Comparison of ENCODE assay signal across 1 cellular context in the genomic region with DNA sequence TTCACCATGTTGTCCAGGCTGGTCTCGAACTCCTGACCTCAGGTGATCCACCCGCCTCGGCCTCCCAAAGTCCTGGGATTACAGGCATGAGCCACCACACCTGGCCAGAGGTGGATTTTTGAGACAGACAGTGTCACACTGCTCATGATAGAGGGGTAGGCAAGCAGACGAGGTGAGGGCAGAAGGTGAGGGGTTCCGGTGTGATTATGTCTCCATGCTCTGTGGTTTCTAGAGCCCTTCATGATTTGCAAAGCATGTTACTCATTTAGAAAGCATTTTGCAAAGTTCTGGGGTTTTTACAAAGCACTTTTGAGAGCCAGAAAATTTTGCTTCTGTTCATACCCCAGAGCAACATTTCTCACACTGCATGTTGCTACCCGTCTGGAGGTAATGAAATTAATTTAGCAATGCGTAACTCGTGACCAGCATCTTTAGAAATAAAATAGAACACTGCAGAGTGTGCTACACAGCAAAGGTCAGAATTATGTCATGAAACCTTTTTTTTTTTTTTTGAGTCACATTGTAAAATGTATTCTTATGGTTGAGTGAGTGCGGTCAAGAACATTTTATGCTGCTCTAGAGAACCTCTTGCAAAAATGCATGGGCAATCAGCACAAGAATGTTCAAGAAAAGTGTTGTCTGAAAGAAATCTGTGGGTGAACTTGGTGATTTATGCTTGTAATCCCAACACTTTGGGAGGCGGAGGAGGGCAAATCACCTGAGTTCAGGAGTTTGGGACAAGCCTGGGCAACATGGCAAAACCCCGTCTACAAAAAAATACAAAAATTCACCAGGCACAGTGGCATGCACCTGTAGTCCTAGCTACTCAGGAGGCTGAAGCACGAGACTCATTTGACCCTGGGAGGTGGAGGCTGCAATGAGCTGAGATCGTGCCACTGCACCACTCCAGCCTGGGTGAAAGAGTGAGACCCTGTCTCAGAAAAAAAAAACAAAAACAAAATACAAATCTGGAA.
TF ChIP-seq lines count a peak whose summit lies in the region.

No MANE protein-coding gene starts in this region.

TF ChIP-seq in GM12878, 131 proteins besides CTCF, POLR2A, EP300 and RAD21 (continued from another document and continues in another):
- TF ChIP-seq, protein P1, sequence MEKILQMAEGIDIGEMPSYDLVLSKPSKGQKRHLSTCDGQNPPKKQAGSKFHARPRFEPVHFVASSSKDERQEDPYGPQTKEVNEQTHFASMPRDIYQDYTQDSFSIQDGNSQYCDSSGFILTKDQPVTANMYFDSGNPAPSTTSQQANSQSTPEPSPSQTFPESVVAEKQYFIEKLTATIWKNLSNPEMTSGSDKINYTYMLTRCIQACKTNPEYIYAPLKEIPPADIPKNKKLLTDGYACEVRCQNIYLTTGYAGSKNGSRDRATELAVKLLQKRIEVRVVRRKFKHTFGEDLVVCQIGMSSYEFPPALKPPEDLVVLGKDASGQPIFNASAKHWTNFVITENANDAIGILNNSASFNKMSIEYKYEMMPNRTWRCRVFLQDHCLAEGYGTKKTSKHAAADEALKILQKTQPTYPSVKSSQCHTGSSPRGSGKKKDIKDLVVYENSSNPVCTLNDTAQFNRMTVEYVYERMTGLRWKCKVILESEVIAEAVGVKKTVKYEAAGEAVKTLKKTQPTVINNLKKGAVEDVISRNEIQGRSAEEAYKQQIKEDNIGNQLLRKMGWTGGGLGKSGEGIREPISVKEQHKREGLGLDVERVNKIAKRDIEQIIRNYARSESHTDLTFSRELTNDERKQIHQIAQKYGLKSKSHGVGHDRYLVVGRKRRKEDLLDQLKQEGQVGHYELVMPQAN (conservative IDR thresholded peaks at IDR 0.05), result no peak
- TF ChIP-seq, protein P2, sequence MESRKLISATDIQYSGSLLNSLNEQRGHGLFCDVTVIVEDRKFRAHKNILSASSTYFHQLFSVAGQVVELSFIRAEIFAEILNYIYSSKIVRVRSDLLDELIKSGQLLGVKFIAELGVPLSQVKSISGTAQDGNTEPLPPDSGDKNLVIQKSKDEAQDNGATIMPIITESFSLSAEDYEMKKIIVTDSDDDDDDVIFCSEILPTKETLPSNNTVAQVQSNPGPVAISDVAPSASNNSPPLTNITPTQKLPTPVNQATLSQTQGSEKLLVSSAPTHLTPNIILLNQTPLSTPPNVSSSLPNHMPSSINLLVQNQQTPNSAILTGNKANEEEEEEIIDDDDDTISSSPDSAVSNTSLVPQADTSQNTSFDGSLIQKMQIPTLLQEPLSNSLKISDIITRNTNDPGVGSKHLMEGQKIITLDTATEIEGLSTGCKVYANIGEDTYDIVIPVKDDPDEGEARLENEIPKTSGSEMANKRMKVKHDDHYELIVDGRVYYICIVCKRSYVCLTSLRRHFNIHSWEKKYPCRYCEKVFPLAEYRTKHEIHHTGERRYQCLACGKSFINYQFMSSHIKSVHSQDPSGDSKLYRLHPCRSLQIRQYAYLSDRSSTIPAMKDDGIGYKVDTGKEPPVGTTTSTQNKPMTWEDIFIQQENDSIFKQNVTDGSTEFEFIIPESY (IDR thresholded peaks at IDR 0.05), result no peak
- TF ChIP-seq EGR1 (IDR thresholded peaks at IDR 0.05; ENCODE audit: borderline replicate concordance in 1 of 2, low read depth in 2 of 2, low read length in 2 of 2) (0 out of 3 replicates have a peak, but pooled peaks of 1 of the 2 experiments have one; percentile 13), ZNF384 (IDR thresholded peaks at IDR 0.05; ENCODE audit: borderline replicate concordance, low read depth, low read length) (peak; percentile 98), GATAD2B (conservative IDR thresholded peaks at IDR 0.05; ENCODE audit: low read depth) (peak; percentile 68), CBX5 (IDR thresholded peaks at IDR 0.05; ENCODE audit: low read depth) (peak; percentile 94; the same call in 1 of the 2 replicates), JUND (IDR thresholded peaks at IDR 0.05; ENCODE audit: low read depth, low read length) (peak; percentile 90), JUNB (IDR thresholded peaks at IDR 0.05) (peak; percentile 98), IKZF1 (conservative IDR thresholded peaks at IDR 0.05) (peak; percentile 91), TBL1XR1 (IDR thresholded peaks at IDR 0.05; ENCODE audit: low read depth, low read length) (peak; percentile 93), BCL11A (IDR thresholded peaks at IDR 0.05; ENCODE audit: low read depth, low read length) (peak; percentile 87), RCOR1 (conservative IDR thresholded peaks at IDR 0.05; ENCODE audit: low read depth, low read length) (0 out of 2 replicates have a peak, but pooled peaks have one; percentile 29), EED (IDR thresholded peaks at IDR 0.05; ENCODE audit: low read depth) (peak; percentile 80), RB1 (IDR thresholded peaks at IDR 0.05; ENCODE audit: borderline replicate concordance) (no peak), RAD51 (IDR thresholded peaks at IDR 0.05) (peak; percentile 85), POU2F2 (IDR thresholded peaks at IDR 0.05; ENCODE audit: borderline replicate concordance, low read depth, low read length) (peak; percentile 86; the same call in 2 of the 3 replicates), TCF3 (IDR thresholded peaks at IDR 0.05; ENCODE audit: borderline replicate concordance, insufficient read depth, low read depth, low read length) (0 out of 2 replicates have a peak, but pooled peaks have one; percentile 61), ZNF217 (IDR thresholded peaks at IDR 0.05) (peak; percentile 71), NR2F1 (conservative IDR thresholded peaks at IDR 0.05) (peak; percentile 96), NFIC (IDR thresholded peaks at IDR 0.05; ENCODE audit: low read depth, low read length) (peak; percentile 98), FOXM1 (IDR thresholded peaks at IDR 0.05; ENCODE audit: low read depth, low read length) (peak; percentile 97), NR2C1 (IDR thresholded peaks at IDR 0.05) (no peak; the same call in 1 of the 2 replicates), TCF7 (IDR thresholded peaks at IDR 0.05; ENCODE audit: borderline replicate concordance) (no peak; the same call in 1 of the 2 replicates), NBN (IDR thresholded peaks at IDR 0.05) (peak; percentile 97), SMAD1 (IDR thresholded peaks at IDR 0.05; ENCODE audit: low read depth, partially characterized antibody) (peak; percentile 77), ETV6 (conservative IDR thresholded peaks at IDR 0.05 in 1 of 2, IDR thresholded peaks at IDR 0.05 in 1 of 2; ENCODE audit: borderline replicate concordance in 1 of 2, low read depth in 1 of 2) (peak in 1 of 2 experiments; percentile 68; a peak in 2 of 4 replicates), SUZ12 (IDR thresholded peaks at IDR 0.05; ENCODE audit: unreplicated experiment) (no peak), GABPA (IDR thresholded peaks at IDR 0.05; ENCODE audit: low read depth) (peak; percentile 64; the same call in 1 of the 2 replicates), MYB (IDR thresholded peaks at IDR 0.05; ENCODE audit: borderline replicate concordance, low read depth, low read length) (no peak), BHLHE40 (IDR thresholded peaks at IDR 0.05; ENCODE audit: borderline replicate concordance in 1 of 2, low read depth in 2 of 2, low read length in 1 of 2) (peak; percentile 93 to 95), SRF (IDR thresholded peaks at IDR 0.05; ENCODE audit: low read depth in 2 of 2, low read length in 2 of 2) (peak in 1 of 2 experiments; percentile 28; a peak in 1 of 4 replicates)
- TF ChIP-seq, protein P3, sequence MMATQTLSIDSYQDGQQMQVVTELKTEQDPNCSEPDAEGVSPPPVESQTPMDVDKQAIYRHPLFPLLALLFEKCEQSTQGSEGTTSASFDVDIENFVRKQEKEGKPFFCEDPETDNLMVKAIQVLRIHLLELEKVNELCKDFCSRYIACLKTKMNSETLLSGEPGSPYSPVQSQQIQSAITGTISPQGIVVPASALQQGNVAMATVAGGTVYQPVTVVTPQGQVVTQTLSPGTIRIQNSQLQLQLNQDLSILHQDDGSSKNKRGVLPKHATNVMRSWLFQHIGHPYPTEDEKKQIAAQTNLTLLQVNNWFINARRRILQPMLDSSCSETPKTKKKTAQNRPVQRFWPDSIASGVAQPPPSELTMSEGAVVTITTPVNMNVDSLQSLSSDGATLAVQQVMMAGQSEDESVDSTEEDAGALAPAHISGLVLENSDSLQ (IDR thresholded peaks at IDR 0.05), result peak; percentile 70
- TF ChIP-seq, protein P4, sequence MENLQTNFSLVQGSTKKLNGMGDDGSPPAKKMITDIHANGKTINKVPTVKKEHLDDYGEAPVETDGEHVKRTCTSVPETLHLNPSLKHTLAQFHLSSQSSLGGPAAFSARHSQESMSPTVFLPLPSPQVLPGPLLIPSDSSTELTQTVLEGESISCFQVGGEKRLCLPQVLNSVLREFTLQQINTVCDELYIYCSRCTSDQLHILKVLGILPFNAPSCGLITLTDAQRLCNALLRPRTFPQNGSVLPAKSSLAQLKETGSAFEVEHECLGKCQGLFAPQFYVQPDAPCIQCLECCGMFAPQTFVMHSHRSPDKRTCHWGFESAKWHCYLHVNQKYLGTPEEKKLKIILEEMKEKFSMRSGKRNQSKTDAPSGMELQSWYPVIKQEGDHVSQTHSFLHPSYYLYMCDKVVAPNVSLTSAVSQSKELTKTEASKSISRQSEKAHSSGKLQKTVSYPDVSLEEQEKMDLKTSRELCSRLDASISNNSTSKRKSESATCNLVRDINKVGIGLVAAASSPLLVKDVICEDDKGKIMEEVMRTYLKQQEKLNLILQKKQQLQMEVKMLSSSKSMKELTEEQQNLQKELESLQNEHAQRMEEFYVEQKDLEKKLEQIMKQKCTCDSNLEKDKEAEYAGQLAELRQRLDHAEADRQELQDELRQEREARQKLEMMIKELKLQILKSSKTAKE (IDR thresholded peaks at IDR 0.05; ENCODE audit: low read depth, poor library complexity, severe bottlenecking), result peak; percentile 100
- TF ChIP-seq, protein P5, sequence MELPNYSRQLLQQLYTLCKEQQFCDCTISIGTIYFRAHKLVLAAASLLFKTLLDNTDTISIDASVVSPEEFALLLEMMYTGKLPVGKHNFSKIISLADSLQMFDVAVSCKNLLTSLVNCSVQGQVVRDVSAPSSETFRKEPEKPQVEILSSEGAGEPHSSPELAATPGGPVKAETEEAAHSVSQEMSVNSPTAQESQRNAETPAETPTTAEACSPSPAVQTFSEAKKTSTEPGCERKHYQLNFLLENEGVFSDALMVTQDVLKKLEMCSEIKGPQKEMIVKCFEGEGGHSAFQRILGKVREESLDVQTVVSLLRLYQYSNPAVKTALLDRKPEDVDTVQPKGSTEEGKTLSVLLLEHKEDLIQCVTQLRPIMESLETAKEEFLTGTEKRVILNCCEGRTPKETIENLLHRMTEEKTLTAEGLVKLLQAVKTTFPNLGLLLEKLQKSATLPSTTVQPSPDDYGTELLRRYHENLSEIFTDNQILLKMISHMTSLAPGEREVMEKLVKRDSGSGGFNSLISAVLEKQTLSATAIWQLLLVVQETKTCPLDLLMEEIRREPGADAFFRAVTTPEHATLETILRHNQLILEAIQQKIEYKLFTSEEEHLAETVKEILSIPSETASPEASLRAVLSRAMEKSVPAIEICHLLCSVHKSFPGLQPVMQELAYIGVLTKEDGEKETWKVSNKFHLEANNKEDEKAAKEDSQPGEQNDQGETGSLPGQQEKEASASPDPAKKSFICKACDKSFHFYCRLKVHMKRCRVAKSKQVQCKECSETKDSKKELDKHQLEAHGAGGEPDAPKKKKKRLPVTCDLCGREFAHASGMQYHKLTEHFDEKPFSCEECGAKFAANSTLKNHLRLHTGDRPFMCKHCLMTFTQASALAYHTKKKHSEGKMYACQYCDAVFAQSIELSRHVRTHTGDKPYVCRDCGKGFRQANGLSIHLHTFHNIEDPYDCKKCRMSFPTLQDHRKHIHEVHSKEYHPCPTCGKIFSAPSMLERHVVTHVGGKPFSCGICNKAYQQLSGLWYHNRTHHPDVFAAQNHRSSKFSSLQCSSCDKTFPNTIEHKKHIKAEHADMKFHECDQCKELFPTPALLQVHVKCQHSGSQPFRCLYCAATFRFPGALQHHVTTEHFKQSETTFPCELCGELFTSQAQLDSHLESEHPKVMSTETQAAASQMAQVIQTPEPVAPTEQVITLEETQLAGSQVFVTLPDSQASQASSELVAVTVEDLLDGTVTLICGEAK (IDR thresholded peaks at IDR 0.05; ENCODE audit: borderline replicate concordance), result peak; percentile 40; the same call in 1 of the 2 replicates
- TF ChIP-seq, protein P6, sequence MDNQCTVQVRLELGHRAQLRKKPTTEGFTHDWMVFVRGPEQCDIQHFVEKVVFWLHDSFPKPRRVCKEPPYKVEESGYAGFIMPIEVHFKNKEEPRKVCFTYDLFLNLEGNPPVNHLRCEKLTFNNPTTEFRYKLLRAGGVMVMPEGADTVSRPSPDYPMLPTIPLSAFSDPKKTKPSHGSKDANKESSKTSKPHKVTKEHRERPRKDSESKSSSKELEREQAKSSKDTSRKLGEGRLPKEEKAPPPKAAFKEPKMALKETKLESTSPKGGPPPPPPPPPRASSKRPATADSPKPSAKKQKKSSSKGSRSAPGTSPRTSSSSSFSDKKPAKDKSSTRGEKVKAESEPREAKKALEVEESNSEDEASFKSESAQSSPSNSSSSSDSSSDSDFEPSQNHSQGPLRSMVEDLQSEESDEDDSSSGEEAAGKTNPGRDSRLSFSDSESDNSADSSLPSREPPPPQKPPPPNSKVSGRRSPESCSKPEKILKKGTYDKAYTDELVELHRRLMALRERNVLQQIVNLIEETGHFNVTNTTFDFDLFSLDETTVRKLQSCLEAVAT (IDR thresholded peaks at IDR 0.05), result no peak; the same call in none of the 2 replicates
- TF ChIP-seq, protein P7, sequence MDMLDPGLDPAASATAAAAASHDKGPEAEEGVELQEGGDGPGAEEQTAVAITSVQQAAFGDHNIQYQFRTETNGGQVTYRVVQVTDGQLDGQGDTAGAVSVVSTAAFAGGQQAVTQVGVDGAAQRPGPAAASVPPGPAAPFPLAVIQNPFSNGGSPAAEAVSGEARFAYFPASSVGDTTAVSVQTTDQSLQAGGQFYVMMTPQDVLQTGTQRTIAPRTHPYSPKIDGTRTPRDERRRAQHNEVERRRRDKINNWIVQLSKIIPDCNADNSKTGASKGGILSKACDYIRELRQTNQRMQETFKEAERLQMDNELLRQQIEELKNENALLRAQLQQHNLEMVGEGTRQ (IDR thresholded peaks at IDR 0.05; ENCODE audit: borderline replicate concordance, low read depth, low read length), result no peak
- TF ChIP-seq, protein P8, sequence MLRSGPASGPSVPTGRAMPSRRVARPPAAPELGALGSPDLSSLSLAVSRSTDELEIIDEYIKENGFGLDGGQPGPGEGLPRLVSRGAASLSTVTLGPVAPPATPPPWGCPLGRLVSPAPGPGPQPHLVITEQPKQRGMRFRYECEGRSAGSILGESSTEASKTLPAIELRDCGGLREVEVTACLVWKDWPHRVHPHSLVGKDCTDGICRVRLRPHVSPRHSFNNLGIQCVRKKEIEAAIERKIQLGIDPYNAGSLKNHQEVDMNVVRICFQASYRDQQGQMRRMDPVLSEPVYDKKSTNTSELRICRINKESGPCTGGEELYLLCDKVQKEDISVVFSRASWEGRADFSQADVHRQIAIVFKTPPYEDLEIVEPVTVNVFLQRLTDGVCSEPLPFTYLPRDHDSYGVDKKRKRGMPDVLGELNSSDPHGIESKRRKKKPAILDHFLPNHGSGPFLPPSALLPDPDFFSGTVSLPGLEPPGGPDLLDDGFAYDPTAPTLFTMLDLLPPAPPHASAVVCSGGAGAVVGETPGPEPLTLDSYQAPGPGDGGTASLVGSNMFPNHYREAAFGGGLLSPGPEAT (IDR thresholded peaks at IDR 0.05; ENCODE audit: low read depth), result peak; percentile 94
- TF ChIP-seq, protein P9, sequence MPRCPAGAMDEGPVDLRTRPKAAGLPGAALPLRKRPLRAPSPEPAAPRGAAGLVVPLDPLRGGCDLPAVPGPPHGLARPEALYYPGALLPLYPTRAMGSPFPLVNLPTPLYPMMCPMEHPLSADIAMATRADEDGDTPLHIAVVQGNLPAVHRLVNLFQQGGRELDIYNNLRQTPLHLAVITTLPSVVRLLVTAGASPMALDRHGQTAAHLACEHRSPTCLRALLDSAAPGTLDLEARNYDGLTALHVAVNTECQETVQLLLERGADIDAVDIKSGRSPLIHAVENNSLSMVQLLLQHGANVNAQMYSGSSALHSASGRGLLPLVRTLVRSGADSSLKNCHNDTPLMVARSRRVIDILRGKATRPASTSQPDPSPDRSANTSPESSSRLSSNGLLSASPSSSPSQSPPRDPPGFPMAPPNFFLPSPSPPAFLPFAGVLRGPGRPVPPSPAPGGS (IDR thresholded peaks at IDR 0.05; ENCODE audit: borderline replicate concordance, insufficient read depth, low read depth, low read length, poor library complexity, severe bottlenecking), result peak; percentile 75
